In genomic region chr20:63234693-63235398, GRCh38 we compare ENCODE assay signal across 8 cellular contexts. TPM values are rescaled to one million over a fixed set of nuclear protein-coding genes. Genes with fewer than 3 reads are reported as not detected.
DNase-seq lines count a peak whose midpoint lies in the region; ATAC-seq and TF ChIP-seq lines count a peak whose summit lies in the region.

No MANE protein-coding gene starts in this region.

- POLR2A ChIA-PET in naive thymus-derived CD8-positive, alpha-beta T cell (lab: Charles Lee): interaction anchor here (0.7 kb wide), 1 partner anchor 12 kb away, joined by 3 read pairs; no protein-coding TSS in a partner anchor

- H3K4me2 ChIP-seq in DND-41 (ENCODE audit: insufficient read depth, low read length) (no peak overlapping the region), Karpas-422 (ENCODE audit: low read depth, low read length, poor library complexity, severe bottlenecking) (no peak overlapping the region)

- 7 to 10% methylated on average over 2 to 20 of the region's 20 CpGs for WGBS in body of pancreas, 2 donors

- peak; percentile 50 for TF ChIP-seq CTCF in DND-41 (IDR thresholded peaks at IDR 0.05; ENCODE audit: borderline replicate concordance, extremely low read depth, low read length, poor library complexity, severe bottlenecking)
- TF ChIP-seq CTCF in body of pancreas (IDR thresholded peaks at IDR 0.05): peak; percentile 31 to 56 (median 52)

- H3K79me2 ChIP-seq in DND-41 (ENCODE audit: insufficient read depth, low read length): no peaks in the 10 kb centered on the region
- H3K79me2 ChIP-seq in Karpas-422 (ENCODE audit: low read length): no peaks in the 10 kb centered on the region

- no peaks in the 10 kb centered on the region for H3K9me3 ChIP-seq in DND-41 (ENCODE audit: insufficient read depth, low read length, severe bottlenecking)
- no peaks in the 10 kb centered on the region for H3K9me3 ChIP-seq in Karpas-422 (ENCODE audit: low read length)
- no peaks in the 10 kb centered on the region for H3K9me3 ChIP-seq in body of pancreas

- intact Hi-C loops in body of pancreas (cut with DNase I): no loop called here

- H4K20me1 ChIP-seq in DND-41 (ENCODE audit: insufficient read depth, low read length) (peaks cover 12% of the 10 kb centered on the region; the same call in 1 of the 2 replicates), Karpas-422 (ENCODE audit: insufficient read depth, low read depth, low read length) (no peaks in the 10 kb centered on the region)

- H3K4me3 Mint-ChIP-seq in naive thymus-derived CD8-positive, alpha-beta T cell: peak overlapping the region in 7 of 10 donors; percentile 23 to 72 (median 60)

- no peaks in the 10 kb centered on the region for H3K9me2 ChIP-seq in Karpas-422 (replicated peaks; ENCODE audit: insufficient read depth, low read length)

- peak; percentile 56; the same call in 1 of the 3 replicates for ATAC-seq in DND-41 (ENCODE audit: insufficient read depth, low read depth)
- ATAC-seq in body of pancreas: peak; percentile 59
- ATAC-seq in naive thymus-derived CD8-positive, alpha-beta T cell: peak; percentile 55 to 77
- no peak for ATAC-seq in GM18511 (IDR thresholded peaks at IDR 0.05; ENCODE audit: unreplicated experiment)
- ATAC-seq in HG02623 (IDR thresholded peaks at IDR 0.05; ENCODE audit: unreplicated experiment): no peak
- ATAC-seq in GM18519 (IDR thresholded peaks at IDR 0.05; ENCODE audit: low FRiP score, unreplicated experiment): no peak

- no peak for TF ChIP-seq POLR2A in body of pancreas (IDR thresholded peaks at IDR 0.05)

- no peak overlapping the region for H3K4me3 ChIP-seq in DND-41 (ENCODE audit: low read depth in 1 of 2, low read length in 2 of 2)
- no peak overlapping the region for H3K4me3 ChIP-seq in Karpas-422 (ENCODE audit: low read length)
- H3K4me3 ChIP-seq in body of pancreas: no peak overlapping the region

- H3K27me3 Mint-ChIP-seq in naive thymus-derived CD8-positive, alpha-beta T cell: peaks cover 7 to 24% (median 16%) of the 10 kb centered on the region in 5 donors

- H3K36me3 Mint-ChIP-seq in naive thymus-derived CD8-positive, alpha-beta T cell: no peaks in the 10 kb centered on the region

- H3K9me3 Mint-ChIP-seq in naive thymus-derived CD8-positive, alpha-beta T cell: no peaks in the 10 kb centered on the region

- no peak for DNase-seq in DND-41
- peak; percentile 69 for DNase-seq in Karpas-422
- DNase-seq in body of pancreas: peak; percentile 36 to 57 (median 48)
- DNase-seq in naive thymus-derived CD8-positive, alpha-beta T cell: peak in 4 of 10 donors; percentile 19 to 44 (median 36)
- DNase-seq in anterior cingulate cortex (lab: John Stamatoyannopoulos, UW): no peak

- H3K4me1 ChIP-seq in DND-41 (ENCODE audit: insufficient read depth, low read length) (no peaks in the 10 kb centered on the region), Karpas-422 (ENCODE audit: low read length) (peaks cover 20% of the 10 kb centered on the region), body of pancreas (peaks cover 8% of the 10 kb centered on the region)

- H3K27me3 ChIP-seq in DND-41 (ENCODE audit: insufficient read depth, low read length, poor library complexity) (peaks cover 26% of the 10 kb centered on the region), Karpas-422 (ENCODE audit: low read length) (no peaks in the 10 kb centered on the region), body of pancreas (no peaks in the 10 kb centered on the region)

- H3K9ac ChIP-seq in DND-41 (ENCODE audit: low read depth, low read length) (no peak overlapping the region), Karpas-422 (ENCODE audit: low read length) (no peak overlapping the region)

- H3K36me3 ChIP-seq in DND-41 (ENCODE audit: insufficient read depth, low read length): no peaks in the 10 kb centered on the region
- no peaks in the 10 kb centered on the region for H3K36me3 ChIP-seq in Karpas-422 (ENCODE audit: insufficient read depth, low read length)
- no peaks in the 10 kb centered on the region for H3K36me3 ChIP-seq in body of pancreas (replicated peaks in 1 of 2; ENCODE audit: insufficient read depth in 1 of 2, low read depth in 2 of 2)

- no peak overlapping the region for H3K27ac ChIP-seq in DND-41 (ENCODE audit: low read length)
- no peak overlapping the region for H3K27ac ChIP-seq in Karpas-422 (ENCODE audit: low read length)
- no peak overlapping the region for H3K27ac ChIP-seq in body of pancreas

- no peak overlapping the region for H2AFZ ChIP-seq in DND-41 (ENCODE audit: low read depth, low read length)
- no peak overlapping the region for H2AFZ ChIP-seq in Karpas-422 (ENCODE audit: low read length)

- H3K4me1 Mint-ChIP-seq in naive thymus-derived CD8-positive, alpha-beta T cell: peaks cover 5 to 30% (median 11%) of the 10 kb centered on the region in 4 donors

- H3K27ac Mint-ChIP-seq in naive thymus-derived CD8-positive, alpha-beta T cell: peak overlapping the region in 6 of 10 donors; percentile 38 to 89 (median 62)

RNA-seq across cellular contexts. Expression of gene BIRC7, which starts 0.9 kb away (rescaled TPM):
- 10.7 and 23.3 TPM in 2 replicates for total RNA-seq in Karpas-422 (2014; rRNA removed; shearing (Covaris generic); ENCODE audit: low replicate concordance)
- not detected for total RNA-seq in body of pancreas
- not detected for total RNA-seq in naive thymus-derived CD8-positive, alpha-beta T cell
- polyA plus RNA-seq in naive thymus-derived CD8-positive, alpha-beta T cell: 1 to 10 TPM in 2 of 3 donors, under 1 TPM in 1; 0.43 to 3.2 (median 1.6) TPM

RNA-seq across cellular contexts. Expression of gene YTHDF1, which starts 18.9 kb away (rescaled TPM):
- total RNA-seq in Karpas-422 (2014; rRNA removed; shearing (Covaris generic); ENCODE audit: low replicate concordance): 24.1 and 27.1 TPM in 2 replicates
- total RNA-seq in body of pancreas: 10 to 100 TPM; 15.8 to 16.2 TPM
- 10 to 100 TPM; 51.8 to 53.1 TPM for total RNA-seq in naive thymus-derived CD8-positive, alpha-beta T cell
- 10 to 100 TPM; 26.8 to 46.6 (median 34.1) TPM for polyA plus RNA-seq in naive thymus-derived CD8-positive, alpha-beta T cell

RNA-seq across cellular contexts. Expression of gene NKAIN4, which starts 19.4 kb away (rescaled TPM):
- total RNA-seq in Karpas-422 (2014; rRNA removed; shearing (Covaris generic); ENCODE audit: low replicate concordance): not detected in 2 replicates
- total RNA-seq in body of pancreas: not detected
- not detected for total RNA-seq in naive thymus-derived CD8-positive, alpha-beta T cell
- not detected for polyA plus RNA-seq in naive thymus-derived CD8-positive, alpha-beta T cell

RNA-seq across cellular contexts. Expression of gene ARFGAP1, which starts 37.8 kb away (rescaled TPM):
- total RNA-seq in Karpas-422 (2014; rRNA removed; shearing (Covaris generic); ENCODE audit: low replicate concordance): 49.2 and 61.3 TPM in 2 replicates
- 100 to 1,000 TPM in 1 of 2 donors, 10 to 100 TPM in 1; 52.7 to 162 TPM for total RNA-seq in body of pancreas
- total RNA-seq in naive thymus-derived CD8-positive, alpha-beta T cell: 100 to 1,000 TPM in 1 of 2 experiments, 10 to 100 TPM in 1; 93.4 to 101 TPM
- polyA plus RNA-seq in naive thymus-derived CD8-positive, alpha-beta T cell: 10 to 100 TPM; 11.5 to 19.4 (median 14.6) TPM

RNA-seq across cellular contexts. Expression of gene COL20A1, which starts 58.1 kb away (rescaled TPM):
- total RNA-seq in Karpas-422 (2014; rRNA removed; shearing (Covaris generic); ENCODE audit: low replicate concordance): 3.1 and 3.4 TPM in 2 replicates
- not detected for total RNA-seq in body of pancreas
- total RNA-seq in naive thymus-derived CD8-positive, alpha-beta T cell: under 1 TPM in 1 of 2 experiments, not detected in 1; 0.25 TPM
- polyA plus RNA-seq in naive thymus-derived CD8-positive, alpha-beta T cell: not detected

Comparison
In these comparisons a context has a peak if more than half of its experiments do, and no peak if none do; other contexts are left out.
1. ATAC-seq: peak in DND-41 (single experiment), body of pancreas (single experiment) and naive thymus-derived CD8-positive, alpha-beta T cell (2 of 2); none in GM18511 (single experiment), HG02623 (single experiment) and GM18519 (single experiment).
2. DNase-seq: peak in Karpas-422 (single experiment) and body of pancreas (4 of 4); none in DND-41 (single experiment) and anterior cingulate cortex (0 of 58).
3. RNA of gene BIRC7, which starts 0.9 kb away (total RNA-seq): 10.7 to 23.3 TPM in Karpas-422; not detected in body of pancreas and not detected in naive thymus-derived CD8-positive, alpha-beta T cell; every median in the first group is over 10 times any median in the second.